ENCODE assay signal across 1 cellular context in genomic region chr1:3278416-3279181, GRCh38.
TF ChIP-seq lines count a peak whose summit lies in the region.

No MANE protein-coding gene starts in this region.

TF ChIP-seq in H1, 55 proteins besides CTCF, POLR2A, EP300 and RAD21 (continued from another document):
- TF ChIP-seq MAX (IDR thresholded peaks at IDR 0.05) (no peak), ATF2 (IDR thresholded peaks at IDR 0.05; ENCODE audit: low read length) (no peak), JUND (IDR thresholded peaks at IDR 0.05; ENCODE audit: low read length) (no peak), HDAC6 (IDR thresholded peaks at IDR 0.05; ENCODE audit: low read depth, low read length) (no peak)
